32 cellular contexts compared by ENCODE assay signal in the genomic region with DNA sequence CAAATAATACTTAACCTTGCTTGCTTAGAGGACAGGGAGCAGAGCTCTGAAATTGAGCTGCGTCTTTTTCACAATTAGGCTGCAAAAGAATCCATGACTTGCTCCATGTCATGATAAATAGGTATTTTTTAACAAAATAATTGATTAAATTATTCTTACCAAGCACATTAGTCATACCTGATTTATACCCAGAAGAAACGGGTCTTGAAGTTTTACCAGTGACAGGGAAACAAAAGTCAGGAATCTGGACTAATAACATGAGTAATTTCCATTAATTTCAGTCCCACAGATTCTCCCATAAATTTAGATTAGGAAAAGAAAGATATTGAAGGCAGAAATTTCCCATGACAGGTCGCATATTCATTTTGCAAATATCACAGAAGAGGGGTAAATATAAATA.
A peak's percentile ranks its signal among the peaks of the same experiment; 100 is the strongest.
DNase-seq lines count a peak whose midpoint lies in the region; ATAC-seq and TF ChIP-seq lines count a peak whose summit lies in the region.
"Had no signal": no experiment of that assay in that cellular context is flagged by ENCODE, and none has a peak within 500 bp of the region (broad histone marks: within the 10 kb centered on the region; RNA-seq: fewer than 3 reads in every experiment).

No MANE protein-coding gene starts in this region.

- H3K27ac Mint-ChIP-seq in type B pancreatic cell, result peak overlapping the region; percentile 27
- H3K27ac Mint-ChIP-seq: B cell; CD14-positive monocyte; CD4-positive, alpha-beta memory T cell; CD4-positive, alpha-beta T cell; CD4-positive, CD25-positive, alpha-beta regulatory T cell; CD8-positive, alpha-beta memory T cell; CD8-positive, alpha-beta T cell had no signal

- POLR2A ChIA-PET in SK-N-SH (lab: Yijun Ruan, JAX), result no interaction called here

- no peak overlapping the region for H2AFZ ChIP-seq in SK-N-SH (ENCODE audit: low read depth)
- no peak overlapping the region for H2AFZ ChIP-seq in hepatocyte

- no peaks in the 10 kb centered on the region for H3K36me3 Mint-ChIP-seq in type B pancreatic cell
- H3K36me3 Mint-ChIP-seq: CD14-positive monocyte; CD4-positive, alpha-beta memory T cell; CD4-positive, CD25-positive, alpha-beta regulatory T cell; CD8-positive, alpha-beta memory T cell; CD8-positive, alpha-beta T cell had no signal

- no peak overlapping the region for H3K4me2 ChIP-seq in SK-N-SH
- no peak overlapping the region for H3K4me2 ChIP-seq in hepatocyte
- H3K4me2 ChIP-seq: A549; BLaER1; BLaER1 treated with 17β-estradiol and CSF1 and Interleukin-3, amounts not matched to agents 10 nM and 100 nM had no signal

- H3K4me1 Mint-ChIP-seq in type B pancreatic cell (ENCODE audit: unreplicated experiment), result peaks cover 4% of the 10 kb centered on the region
- H3K4me1 Mint-ChIP-seq: B cell; CD14-positive monocyte; CD4-positive, alpha-beta memory T cell; CD4-positive, CD25-positive, alpha-beta regulatory T cell; CD8-positive, alpha-beta memory T cell had no signal

- peaks cover 10% of the 10 kb centered on the region for H3F3A ChIP-seq in SK-N-SH (replicated peaks; ENCODE audit: insufficient read depth)

- no peaks in the 10 kb centered on the region for H4K20me1 ChIP-seq in SK-N-SH (ENCODE audit: insufficient read depth)
- H4K20me1 ChIP-seq in hepatocyte (ENCODE audit: insufficient read depth, poor library complexity, severe bottlenecking), result no peaks in the 10 kb centered on the region
- H4K20me1 ChIP-seq: BLaER1; BLaER1 treated with 17β-estradiol and CSF1 and Interleukin-3, amounts not matched to agents 10 nM and 100 nM had no signal

- CTCF ChIA-PET in SK-N-SH (lab: Yijun Ruan, JAX), result interaction anchor here (2.5 kb wide), 1 partner anchor 23 kb away, joined by 6 read pairs; no protein-coding TSS in a partner anchor

- H3K79me2 ChIP-seq in SK-N-SH (ENCODE audit: insufficient read depth), result no peaks in the 10 kb centered on the region
- H3K79me2 ChIP-seq in hepatocyte, result no peaks in the 10 kb centered on the region

- no peak for ATAC-seq in SK-N-SH treated with all-trans-retinoic acid at 6 μM for 48 hours
- ATAC-seq: A549; CD8-positive, alpha-beta T cell had no signal

- no peaks in the 10 kb centered on the region for H3K9me3 Mint-ChIP-seq in type B pancreatic cell
- H3K9me3 Mint-ChIP-seq: CD14-positive monocyte had no signal

- H3K9me3 ChIP-seq in SK-N-SH, result no peaks in the 10 kb centered on the region
- no peaks in the 10 kb centered on the region for H3K9me3 ChIP-seq in hepatocyte (ENCODE audit: low read depth)
- H3K9me3 ChIP-seq: A549; BE2C; BLaER1; BLaER1 treated with 17β-estradiol and CSF1 and Interleukin-3, amounts not matched to agents 10 nM and 100 nM; Caco-2 had no signal

- H3K27me3 ChIP-seq in SK-N-SH (ENCODE audit: insufficient read depth) (no peaks in the 10 kb centered on the region), hepatocyte (no peaks in the 10 kb centered on the region)
- H3K27me3 ChIP-seq: BE2C; BLaER1; BLaER1 treated with 17β-estradiol and CSF1 and Interleukin-3, amounts not matched to agents 10 nM and 100 nM had no signal

- no peaks in the 10 kb centered on the region for H3K36me3 ChIP-seq in SK-N-SH (replicated peaks in 1 of 2; ENCODE audit: control insufficient read depth in 1 of 2, insufficient read depth in 2 of 2, low read length in 1 of 2)
- no peaks in the 10 kb centered on the region for H3K36me3 ChIP-seq in hepatocyte (replicated peaks; ENCODE audit: insufficient read depth, low read depth)
- H3K36me3 ChIP-seq: BE2C; BLaER1; BLaER1 treated with 17β-estradiol and CSF1 and Interleukin-3, amounts not matched to agents 10 nM and 100 nM had no signal

- TF ChIP-seq EP300 in SK-N-SH (IDR thresholded peaks at IDR 0.05; ENCODE audit: borderline replicate concordance in 1 of 2, low read depth in 1 of 2, low read length in 1 of 2), result no peak

- TF ChIP-seq CTCF in SK-N-SH (IDR thresholded peaks at IDR 0.05), result no peak
- no peak for TF ChIP-seq CTCF in hepatocyte (IDR thresholded peaks at IDR 0.05; ENCODE audit: poor library complexity)
- no peak for TF ChIP-seq CTCF in type B pancreatic cell (conservative IDR thresholded peaks at IDR 0.05)

- no peak for TF ChIP-seq RAD21 in SK-N-SH (IDR thresholded peaks at IDR 0.05; ENCODE audit: low read length)

- no peak overlapping the region for H3K9ac ChIP-seq in SK-N-SH
- H3K9ac ChIP-seq: BLaER1; BLaER1 treated with 17β-estradiol and CSF1 and Interleukin-3, amounts not matched to agents 10 nM and 100 nM had no signal

- WGBS in SK-N-SH (ENCODE audit: low lambda C conversion rate), result 39% methylated on average over 3 of the region's 3 CpGs
- WGBS in hepatocyte (ENCODE audit: low lambda C conversion rate, missing lambda C conversion rate), result 76% methylated on average over 3 of the region's 3 CpGs

- H3K4me1 ChIP-seq in SK-N-SH (ENCODE audit: control insufficient read depth in 1 of 2, insufficient read depth in 2 of 2, low read depth in 1 of 2, low read length in 1 of 2), result peaks cover 0 to 10% of the 10 kb centered on the region in 2 experiments; a peak in 2 of 4 replicates
- H3K4me1 ChIP-seq in hepatocyte (ENCODE audit: insufficient read depth), result peaks cover 4% of the 10 kb centered on the region
- H3K4me1 ChIP-seq: A549; BLaER1; BLaER1 treated with 17β-estradiol and CSF1 and Interleukin-3, amounts not matched to agents 10 nM and 100 nM; Caco-2 had no signal

- H3K4me3 Mint-ChIP-seq in type B pancreatic cell, result no peak overlapping the region
- H3K4me3 Mint-ChIP-seq: B cell; CD14-positive monocyte; CD4-positive, alpha-beta memory T cell; CD4-positive, alpha-beta T cell; CD4-positive, CD25-positive, alpha-beta regulatory T cell; CD8-positive, alpha-beta memory T cell; CD8-positive, alpha-beta T cell had no signal

- no peak for DNase-seq in SK-N-SH
- no peak for DNase-seq in hepatocyte (ENCODE audit: low spot score)
- no peak for DNase-seq in type B pancreatic cell (ENCODE audit: extremely low spot score, unreplicated experiment)
- no peak for DNase-seq in GF-D8 (lab: John Stamatoyannopoulos, UW)
- DNase-seq in DMS 273 (lab: John Stamatoyannopoulos, UW; ENCODE audit: unreplicated experiment), result no peak
- DNase-seq: 8988T; ACHN; AML-193; BE2C; C1 segment of cervical spinal cord; Caco-2; Calu3; CD4-positive, alpha-beta memory T cell; CD4-positive, alpha-beta T cell; CD4-positive, CD25-positive, alpha-beta regulatory T cell; CD8-positive, alpha-beta memory T cell; CD8-positive, alpha-beta T cell; COR-L47; DMS 273 treated with DMSO at 0.1 percent for 48 hours; DMS153; DMS79; DMS79 treated with DMSO at 0.1 percent for 48 hours; DND-41; EL had no signal

- no peak overlapping the region for H3K4me3 ChIP-seq in SK-N-SH (ENCODE audit: low read depth in 2 of 2, low read length in 1 of 2)
- no peak overlapping the region for H3K4me3 ChIP-seq in hepatocyte
- H3K4me3 ChIP-seq: A549; BLaER1; BLaER1 treated with 17β-estradiol and CSF1 and Interleukin-3, amounts not matched to agents 10 nM and 100 nM had no signal

- H3K9me2 ChIP-seq in SK-N-SH (no peaks in the 10 kb centered on the region), hepatocyte (replicated peaks; ENCODE audit: insufficient read depth) (no peaks in the 10 kb centered on the region)

- H3K27ac ChIP-seq in SK-N-SH (ENCODE audit: low read depth in 2 of 2, low read length in 1 of 2) (no peak overlapping the region), hepatocyte (peak overlapping the region; percentile 11)
- H3K27ac ChIP-seq: 22Rv1; A549; BLaER1; BLaER1 treated with 17β-estradiol and CSF1 and Interleukin-3, amounts not matched to agents 10 nM and 100 nM; C4-2B had no signal

- no peaks in the 10 kb centered on the region for H3K27me3 Mint-ChIP-seq in type B pancreatic cell
- H3K27me3 Mint-ChIP-seq: B cell; CD4-positive, alpha-beta memory T cell; CD4-positive, alpha-beta T cell; CD4-positive, CD25-positive, alpha-beta regulatory T cell had no signal

TF ChIP-seq in SK-N-SH treated with all-trans-retinoic acid at 6 μM for 48 hours, 23 proteins besides CTCF, POLR2A, EP300 and RAD21 (continues in another document):
- TF ChIP-seq ZC3H10 (CRISPR knock-in tag; IDR thresholded peaks at IDR 0.05) (peak; percentile 58; the same call in 1 of the 2 replicates), ZFP3 (CRISPR knock-in tag; IDR thresholded peaks at IDR 0.05) (no peak), ISL1 (CRISPR knock-in tag; IDR thresholded peaks at IDR 0.05) (peak; percentile 60)

TF ChIP-seq in SK-N-SH, 30 proteins besides CTCF, POLR2A, EP300 and RAD21:
- TF ChIP-seq POLR2AphosphoS5 (IDR thresholded peaks at IDR 0.05; ENCODE audit: low read depth, low read length), result no peak
- TF ChIP-seq NFIC (IDR thresholded peaks at IDR 0.05; ENCODE audit: borderline replicate concordance), result no peak
- no peak for TF ChIP-seq ELF1 (IDR thresholded peaks at IDR 0.05)
- no peak for TF ChIP-seq RFX5 (IDR thresholded peaks at IDR 0.05; ENCODE audit: low read length)
TF ChIP-seq in SK-N-SH: peak in this region for 0.
